ENCODE assay signal across 11 cellular contexts in the genomic region with DNA sequence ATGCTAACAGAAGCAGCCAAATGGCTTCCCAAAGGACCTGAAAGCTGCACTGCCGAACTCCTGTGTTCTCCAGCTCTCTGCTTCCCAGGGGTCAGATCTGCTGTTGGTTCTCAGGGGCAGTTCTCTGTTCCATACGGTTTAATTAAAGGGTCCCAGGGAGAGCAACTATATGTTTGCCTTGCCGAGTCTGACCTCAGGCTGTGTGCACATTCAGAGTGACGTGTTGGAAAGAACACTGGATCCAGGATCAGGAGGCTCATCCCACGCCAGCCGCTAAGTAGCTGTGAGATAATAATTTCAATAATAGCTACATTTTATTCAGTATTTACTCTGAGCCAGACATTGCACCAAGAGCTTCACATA. TPM values are rescaled to one million over a fixed set of nuclear protein-coding genes. Genes with fewer than 3 reads are reported as not detected.
A peak's percentile ranks its signal among the peaks of the same experiment; 100 is the strongest.
DNase-seq lines count a peak whose midpoint lies in the region; ATAC-seq and TF ChIP-seq lines count a peak whose summit lies in the region.
"Had no signal": no experiment of that assay in that cellular context is flagged by ENCODE, and none has a peak within 500 bp of the region (broad histone marks: within the 10 kb centered on the region; RNA-seq: fewer than 3 reads in every experiment).

No MANE protein-coding gene starts in this region.

- TF ChIP-seq POLR2A in esophagus muscularis mucosa (IDR thresholded peaks at IDR 0.05; ENCODE audit: low read depth): no peak

- no peak for TF ChIP-seq RAD21 in neural cell (conservative IDR thresholded peaks at IDR 0.05)

- H3K9me3 ChIP-seq in esophagus muscularis mucosa: no peaks in the 10 kb centered on the region
- no peaks in the 10 kb centered on the region for H3K9me3 ChIP-seq in neural cell (ENCODE audit: low read length)
- H3K9me3 ChIP-seq: adrenal gland had no signal

- intact Hi-C loops in CD14-positive monocyte (cut with micrococcal nuclease) (loop anchor here (5.0 to 10.0 kb wide), 6 partner anchors 89 to 539 kb away; no protein-coding TSS in a partner anchor), esophagus muscularis mucosa (cut with DNase I) (loop anchor here (2.0 to 5.0 kb wide), 2 partner anchors 89 to 385 kb away; no protein-coding TSS in a partner anchor)

- ATAC-seq in HG02970 (IDR thresholded peaks at IDR 0.05; ENCODE audit: low FRiP score, unreplicated experiment) (no peak), HG03378 (IDR thresholded peaks at IDR 0.05; ENCODE audit: unreplicated experiment) (no peak)

- H3K4me3 Mint-ChIP-seq in CD14-positive monocyte: no peak overlapping the region
- H3K4me3 Mint-ChIP-seq: activated CD4-positive, alpha-beta memory T cell treated with anti-CD3 and anti-CD28 coated beads, Interleukin-2, amount 10 ng/mL, durations not matched to agents 7 days and 5 days had no signal

- H3K4me2 ChIP-seq in KMS-11: no peak overlapping the region
- H3K4me2 ChIP-seq in neural cell (ENCODE audit: low read length): no peak overlapping the region

- TF ChIP-seq EP300 in esophagus muscularis mucosa (IDR thresholded peaks at IDR 0.05) (no peak), neural cell (conservative IDR thresholded peaks at IDR 0.05; ENCODE audit: poor library complexity, severe bottlenecking) (no peak)

- H3K4me1 ChIP-seq in KMS-11 (ENCODE audit: low read depth, poor library complexity, severe bottlenecking) (peaks cover 11% of the 10 kb centered on the region), esophagus muscularis mucosa (peaks cover 27 to 39% (median 37%) of the 10 kb centered on the region in 4 donors)
- H3K4me1 ChIP-seq: adrenal gland had no signal

- H3K9me2 ChIP-seq in neural cell (ENCODE audit: insufficient read depth, low read length): no peaks in the 10 kb centered on the region

- TF ChIP-seq CTCF in CD14-positive monocyte (IDR thresholded peaks at IDR 0.05): peak; percentile 67
- peak; percentile 70 for TF ChIP-seq CTCF in KMS-11 (conservative IDR thresholded peaks at IDR 0.05; ENCODE audit: low read depth, low read length)
- TF ChIP-seq CTCF in esophagus muscularis mucosa (IDR thresholded peaks at IDR 0.05): no peak
- TF ChIP-seq CTCF in neural cell (IDR thresholded peaks at IDR 0.05; ENCODE audit: poor library complexity, severe bottlenecking): peak; percentile 29
- TF ChIP-seq CTCF in GM13977 (IDR thresholded peaks at IDR 0.05; ENCODE audit: extremely low read depth, insufficient read depth, missing control alignments): no peak

- no peaks in the 10 kb centered on the region for H3K36me3 ChIP-seq in KMS-11 (ENCODE audit: insufficient read depth)
- H3K36me3 ChIP-seq in esophagus muscularis mucosa: no peaks in the 10 kb centered on the region
- no peaks in the 10 kb centered on the region for H3K36me3 ChIP-seq in neural cell (ENCODE audit: insufficient read depth, low read length)
- H3K36me3 ChIP-seq: adrenal gland had no signal

- no peak overlapping the region for H3K27ac Mint-ChIP-seq in CD14-positive monocyte
- H3K27ac Mint-ChIP-seq: activated CD4-positive, alpha-beta memory T cell treated with anti-CD3 and anti-CD28 coated beads, Interleukin-2, amount 10 ng/mL, durations not matched to agents 7 days and 5 days had no signal

- 46% methylated on average over 5 of the region's 6 CpGs for WGBS in esophagus muscularis mucosa

- peaks cover 13% of the 10 kb centered on the region for H3K4me1 Mint-ChIP-seq in CD14-positive monocyte

- H3K27me3 Mint-ChIP-seq in CD14-positive monocyte (ENCODE audit: low read depth in 3 of 3): peaks cover 3 to 6% (median 4%) of the 10 kb centered on the region in 3 donors
- H3K27me3 Mint-ChIP-seq: activated CD4-positive, alpha-beta memory T cell treated with anti-CD3 and anti-CD28 coated beads, Interleukin-2, amount 10 ng/mL, durations not matched to agents 7 days and 5 days had no signal

- no peaks in the 10 kb centered on the region for H3K27me3 ChIP-seq in KMS-11 (ENCODE audit: insufficient read depth, low read depth)
- H3K27me3 ChIP-seq in esophagus muscularis mucosa: no peaks in the 10 kb centered on the region
- no peaks in the 10 kb centered on the region for H3K27me3 ChIP-seq in neural cell (ENCODE audit: insufficient read depth, low read depth, low read length)
- H3K27me3 ChIP-seq: adrenal gland had no signal

- H3K27ac ChIP-seq in KMS-11: no peak overlapping the region
- peak overlapping the region; percentile 56 to 75 (median 68) for H3K27ac ChIP-seq in esophagus muscularis mucosa (replicated peaks in 1 of 4)
- no peak overlapping the region for H3K27ac ChIP-seq in neural cell (ENCODE audit: low read length)
- H3K27ac ChIP-seq: adrenal gland had no signal

- H3K4me3 ChIP-seq in KMS-11 (IDR thresholded peaks at IDR 0.05; ENCODE audit: insufficient read depth, low read depth, low read length) (no peak overlapping the region), esophagus muscularis mucosa (peak overlapping the region in 1 of 4 donors; percentile 8), neural cell (ENCODE audit: low read length) (no peak overlapping the region)
- H3K4me3 ChIP-seq: adrenal gland had no signal

- H3K79me2 ChIP-seq in KMS-11 (ENCODE audit: insufficient read depth, low read depth) (no peaks in the 10 kb centered on the region), neural cell (replicated peaks; ENCODE audit: insufficient read depth, low read length) (no peaks in the 10 kb centered on the region)

- no peak for DNase-seq in CD14-positive monocyte (ENCODE audit: low spot score)
- DNase-seq in esophagus muscularis mucosa (ENCODE audit: extremely low spot score): no peak
- no peak for DNase-seq in GM13977 (ENCODE audit: low spot score)
- no peak for DNase-seq in stimulated activated CD4-positive, alpha-beta T cell treated with anti-CD3 and anti-CD28 coated beads, Interleukin-1b, Interleukin-23, amount 100 ng/mL, for 48 hours
- DNase-seq: SIG-M5 had no signal

- no peak overlapping the region for H3K9ac ChIP-seq in KMS-11
- H3K9ac ChIP-seq in neural cell (ENCODE audit: low read length): no peak overlapping the region

- H3K9me3 Mint-ChIP-seq in CD14-positive monocyte: peaks cover 0 to 7% (median 0%) of the 10 kb centered on the region in 7 donors
- H3K9me3 Mint-ChIP-seq: activated CD4-positive, alpha-beta memory T cell treated with anti-CD3 and anti-CD28 coated beads, Interleukin-2, amount 10 ng/mL, durations not matched to agents 7 days and 5 days had no signal

- no peaks in the 10 kb centered on the region for H3F3A ChIP-seq in neural cell (ENCODE audit: insufficient read depth, low read length, poor library complexity, severe bottlenecking)

- H3K36me3 Mint-ChIP-seq in CD14-positive monocyte: no peaks in the 10 kb centered on the region

- H2AFZ ChIP-seq in KMS-11 (ENCODE audit: low read depth) (no peak overlapping the region), neural cell (ENCODE audit: low read depth, low read length) (no peak overlapping the region)

- H4K20me1 ChIP-seq in KMS-11 (ENCODE audit: insufficient read depth) (no peaks in the 10 kb centered on the region), neural cell (ENCODE audit: insufficient read depth) (no peaks in the 10 kb centered on the region)

- in situ Hi-C loops in GM13977 (cut with MboI; ENCODE audit: low pct_unique_long_range_greater_than_20kb, low sequenced_read_pairs, unreplicated experiment): loop anchor here (25.0 kb wide), 1 partner anchor 531 kb away; no protein-coding TSS in a partner anchor

TF ChIP-seq in neural cell, 6 proteins besides CTCF, POLR2A, EP300 and RAD21:
- TF ChIP-seq, protein P1, sequence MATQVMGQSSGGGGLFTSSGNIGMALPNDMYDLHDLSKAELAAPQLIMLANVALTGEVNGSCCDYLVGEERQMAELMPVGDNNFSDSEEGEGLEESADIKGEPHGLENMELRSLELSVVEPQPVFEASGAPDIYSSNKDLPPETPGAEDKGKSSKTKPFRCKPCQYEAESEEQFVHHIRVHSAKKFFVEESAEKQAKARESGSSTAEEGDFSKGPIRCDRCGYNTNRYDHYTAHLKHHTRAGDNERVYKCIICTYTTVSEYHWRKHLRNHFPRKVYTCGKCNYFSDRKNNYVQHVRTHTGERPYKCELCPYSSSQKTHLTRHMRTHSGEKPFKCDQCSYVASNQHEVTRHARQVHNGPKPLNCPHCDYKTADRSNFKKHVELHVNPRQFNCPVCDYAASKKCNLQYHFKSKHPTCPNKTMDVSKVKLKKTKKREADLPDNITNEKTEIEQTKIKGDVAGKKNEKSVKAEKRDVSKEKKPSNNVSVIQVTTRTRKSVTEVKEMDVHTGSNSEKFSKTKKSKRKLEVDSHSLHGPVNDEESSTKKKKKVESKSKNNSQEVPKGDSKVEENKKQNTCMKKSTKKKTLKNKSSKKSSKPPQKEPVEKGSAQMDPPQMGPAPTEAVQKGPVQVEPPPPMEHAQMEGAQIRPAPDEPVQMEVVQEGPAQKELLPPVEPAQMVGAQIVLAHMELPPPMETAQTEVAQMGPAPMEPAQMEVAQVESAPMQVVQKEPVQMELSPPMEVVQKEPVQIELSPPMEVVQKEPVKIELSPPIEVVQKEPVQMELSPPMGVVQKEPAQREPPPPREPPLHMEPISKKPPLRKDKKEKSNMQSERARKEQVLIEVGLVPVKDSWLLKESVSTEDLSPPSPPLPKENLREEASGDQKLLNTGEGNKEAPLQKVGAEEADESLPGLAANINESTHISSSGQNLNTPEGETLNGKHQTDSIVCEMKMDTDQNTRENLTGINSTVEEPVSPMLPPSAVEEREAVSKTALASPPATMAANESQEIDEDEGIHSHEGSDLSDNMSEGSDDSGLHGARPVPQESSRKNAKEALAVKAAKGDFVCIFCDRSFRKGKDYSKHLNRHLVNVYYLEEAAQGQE (IDR thresholded peaks at IDR 0.05; ENCODE audit: borderline replicate concordance): no peak
- TF ChIP-seq SMC3 (conservative IDR thresholded peaks at IDR 0.05; ENCODE audit: poor library complexity): peak; percentile 6

RNA-seq across cellular contexts. Expression of a gene that starts 23.4 kb away (rescaled TPM):
- polyA plus RNA-seq in CD14-positive monocyte (10 to 100 TPM; 42.3 to 56.4 TPM), neural cell (4.8 and 7.9 TPM in 2 replicates)
- total RNA-seq in esophagus muscularis mucosa: 10 to 100 TPM; 67.9 to 99.3 (median 91.7) TPM
- polyA minus RNA-seq in neural cell: 1.2 and 2.9 TPM in 2 replicates

RNA-seq across cellular contexts. Expression of a gene that starts 41.5 kb away (rescaled TPM):
- polyA plus RNA-seq in CD14-positive monocyte (10 to 100 TPM; 14.0 to 14.7 TPM), neural cell (33.3 and 39.8 TPM in 2 replicates)
- 1 to 10 TPM; 2.2 to 5.0 (median 3.7) TPM for total RNA-seq in esophagus muscularis mucosa
- polyA minus RNA-seq in neural cell: 16.9 and 19.5 TPM in 2 replicates

Comparison
In these comparisons a context has a peak if more than half of its experiments do, and no peak if none do; other contexts are left out.
1. CTCF ChIP-seq: peak in CD14-positive monocyte (single experiment), KMS-11 (single experiment) and neural cell (single experiment); none in esophagus muscularis mucosa (0 of 3) and GM13977 (single experiment).
2. H3K27ac ChIP-seq: peak in esophagus muscularis mucosa (4 of 4); none in KMS-11 (single experiment) and neural cell (single experiment).